ENCODE assay signal across 20 cellular contexts in the genomic region with DNA sequence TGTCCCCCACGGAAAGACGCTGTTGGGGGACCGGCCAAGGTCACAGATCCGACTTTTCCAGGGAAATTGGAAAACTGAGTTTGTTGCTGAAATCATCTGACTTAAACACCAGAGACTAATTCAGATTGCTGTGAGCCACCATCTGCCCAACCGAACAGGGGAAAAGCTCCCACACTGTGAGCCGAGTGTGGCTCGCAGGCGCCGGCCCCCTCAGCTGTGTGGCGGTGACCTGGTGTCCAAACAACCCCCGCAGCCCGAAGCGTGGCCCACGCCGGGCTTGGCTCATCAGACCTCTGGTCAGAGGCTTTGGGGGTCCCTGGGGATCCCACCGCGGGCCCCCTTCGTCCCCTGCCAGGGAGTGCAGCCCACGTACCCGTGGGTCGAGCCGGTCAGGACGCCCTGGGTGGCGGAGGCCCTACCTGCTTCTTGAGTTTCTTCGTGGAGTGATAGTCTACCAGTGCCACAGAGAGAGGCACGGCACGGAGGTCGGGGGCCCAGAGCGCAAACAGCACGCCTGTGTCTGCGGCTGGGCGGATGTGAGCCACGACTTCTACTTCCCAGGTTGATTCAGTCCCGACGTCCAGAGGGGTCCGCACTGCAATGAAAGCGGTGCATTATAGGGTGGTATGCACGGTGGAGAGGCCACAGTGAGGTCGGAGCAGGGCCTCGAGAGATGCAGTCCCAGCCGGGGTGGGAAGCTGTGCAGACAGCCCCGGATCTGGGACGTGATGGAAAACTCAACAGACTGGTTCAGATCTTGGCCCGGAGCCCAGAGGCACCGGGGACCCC.
"Had no signal": no experiment of that assay in that cellular context is flagged by ENCODE, and none has a peak within 500 bp of the region (broad histone marks: within the 10 kb centered on the region; RNA-seq: fewer than 3 reads in every experiment).

No MANE protein-coding gene starts in this region.

- H3K36me3 Mint-ChIP-seq: stimulated activated effector memory CD8-positive, alpha-beta T cell treated with anti-CD3 and anti-CD28 coated beads, Interleukin-12 subunit alpha, Interleukin-12 subunit beta, amount 100 ng/mL, for 72 hours had no signal

- H3K4me3 Mint-ChIP-seq: activated naive CD4-positive, alpha-beta T cell treated with anti-CD3 and anti-CD28 coated beads, Interleukin-2, amount 10 ng/mL, durations not matched to agents 7 days and 5 days; activated naive CD8-positive, alpha-beta T cell treated with anti-CD3 and anti-CD28 coated beads, Interleukin-2, amount 50 U/mL, for 24 hours; central memory CD8-positive, alpha-beta T cell; nephron progenitor cell; stimulated activated effector memory CD8-positive, alpha-beta T cell treated with anti-CD3 and anti-CD28 coated beads, Interleukin-12 subunit alpha, Interleukin-12 subunit beta, amount 100 ng/mL, for 72 hours had no signal

- H3K27me3 ChIP-seq: brain microvascular endothelial cell, sigmoid colon, testis, upper lobe of left lung had no signal

- H3K27me3 Mint-ChIP-seq: activated naive CD4-positive, alpha-beta T cell treated with anti-CD3 and anti-CD28 coated beads, Interleukin-2, amount 10 ng/mL, durations not matched to agents 7 days and 5 days; activated naive CD8-positive, alpha-beta T cell treated with anti-CD3 and anti-CD28 coated beads, Interleukin-2, amount 50 U/mL, for 24 hours; central memory CD8-positive, alpha-beta T cell had no signal

- H3K4me1 Mint-ChIP-seq: activated naive CD4-positive, alpha-beta T cell treated with anti-CD3 and anti-CD28 coated beads, Interleukin-2, amount 10 ng/mL, durations not matched to agents 7 days and 5 days; activated naive CD8-positive, alpha-beta T cell treated with anti-CD3 and anti-CD28 coated beads, Interleukin-2, amount 50 U/mL, for 24 hours; stimulated activated effector memory CD8-positive, alpha-beta T cell treated with anti-CD3 and anti-CD28 coated beads, Interleukin-12 subunit alpha, Interleukin-12 subunit beta, amount 100 ng/mL, for 72 hours had no signal

- H3K36me3 ChIP-seq: brain microvascular endothelial cell had no signal

- H3K9me3 Mint-ChIP-seq: activated naive CD4-positive, alpha-beta T cell treated with anti-CD3 and anti-CD28 coated beads, Interleukin-2, amount 10 ng/mL, durations not matched to agents 7 days and 5 days; activated naive CD8-positive, alpha-beta T cell treated with anti-CD3 and anti-CD28 coated beads, Interleukin-2, amount 50 U/mL, for 24 hours; central memory CD8-positive, alpha-beta T cell; nephron progenitor cell; stimulated activated effector memory CD8-positive, alpha-beta T cell treated with anti-CD3 and anti-CD28 coated beads, Interleukin-12 subunit alpha, Interleukin-12 subunit beta, amount 100 ng/mL, for 72 hours had no signal

- H3K9me3 ChIP-seq: lower lobe of right lung, sigmoid colon, testis, upper lobe of left lung had no signal

- DNase-seq: activated CD4-positive, alpha-beta T cell treated with anti-CD3 and anti-CD28 coated beads, Interleukin-2, amount 50 U/mL, for 1 hour; activated CD8-positive, alpha-beta memory T cell treated with anti-CD3 and anti-CD28 coated beads, Interleukin-2, amount 50 U/mL, for 48 hours; activated effector memory CD4-positive, alpha-beta T cell treated with Interleukin-2 at 50 U/mL for 16 hours; activated naive CD4-positive, alpha-beta T cell treated with anti-CD3 and anti-CD28 coated beads, Interleukin-2, amount 10 ng/mL, durations not matched to agents 7 days and 5 days; activated naive CD8-positive, alpha-beta T cell treated with anti-CD3 and anti-CD28 coated beads, Interleukin-2, amount 50 U/mL, for 24 hours; activated T-cell treated with anti-CD3 and anti-CD28 coated beads, Interleukin-2, amount 50 U/mL, for 48 hours; anterior cingulate cortex; brain microvascular endothelial cell; hippocampal formation; left cardiac atrium; lower lobe of right lung; nephron progenitor cell; sigmoid colon; stimulated activated CD4-positive, alpha-beta T cell treated with anti-CD3 and anti-CD28 coated beads, Interleukin-4, amount 100 ng/mL, for 24 hours; testis had no signal

- H3K4me3 ChIP-seq: coronary artery, lower lobe of right lung, sigmoid colon, testis, upper lobe of left lung had no signal

- H3K27ac Mint-ChIP-seq: activated naive CD4-positive, alpha-beta T cell treated with anti-CD3 and anti-CD28 coated beads, Interleukin-2, amount 10 ng/mL, durations not matched to agents 7 days and 5 days; activated naive CD8-positive, alpha-beta T cell treated with anti-CD3 and anti-CD28 coated beads, Interleukin-2, amount 50 U/mL, for 24 hours; nephron progenitor cell; stimulated activated effector memory CD8-positive, alpha-beta T cell treated with anti-CD3 and anti-CD28 coated beads, Interleukin-12 subunit alpha, Interleukin-12 subunit beta, amount 100 ng/mL, for 72 hours had no signal

- H3K27ac ChIP-seq: brain microvascular endothelial cell, lower lobe of right lung, upper lobe of left lung had no signal

- ATAC-seq: activated CD4-positive, CD25-positive, alpha-beta regulatory T cell treated with anti-CD3 and anti-CD28 coated beads, Interleukin-2, amount 50 U/mL, for 24 hours; activated naive CD8-positive, alpha-beta T cell treated with anti-CD3 and anti-CD28 coated beads, Interleukin-2, amount 50 U/mL, for 24 hours; left cardiac atrium; lower lobe of right lung; stimulated activated effector memory CD8-positive, alpha-beta T cell treated with anti-CD3 and anti-CD28 coated beads, Interleukin-12 subunit alpha, Interleukin-12 subunit beta, amount 100 ng/mL, for 72 hours had no signal
